In the genomic region with DNA sequence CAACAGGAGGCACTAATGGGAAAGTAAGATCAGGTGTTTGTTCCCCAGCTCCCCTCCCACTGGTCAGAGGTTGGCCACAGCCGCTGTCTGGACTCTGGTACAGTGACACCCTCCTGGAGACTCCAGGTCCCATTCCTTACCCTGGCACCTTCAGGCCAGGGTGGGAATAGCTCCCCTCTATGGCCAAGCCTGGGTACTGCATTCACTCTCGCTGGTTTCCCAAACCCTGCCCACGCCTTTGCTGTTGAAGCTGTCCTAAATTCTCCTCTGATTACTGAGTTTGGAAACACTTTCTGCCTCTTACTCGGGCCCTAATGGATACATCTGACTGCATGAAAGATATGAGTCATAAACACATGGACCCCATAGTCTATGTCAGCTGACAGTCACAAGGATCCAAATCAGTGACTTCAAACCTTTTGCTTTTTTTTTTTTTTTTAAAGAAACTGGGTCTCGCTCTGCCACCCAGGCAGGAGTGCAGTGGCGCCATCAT, we compare ENCODE assay signal across 9 cellular contexts. TPM values are rescaled to one million over a fixed set of nuclear protein-coding genes. Genes with fewer than 3 reads are reported as not detected.
DNase-seq lines count a peak whose midpoint lies in the region; ATAC-seq, FAIRE-seq and TF ChIP-seq lines count a peak whose summit lies in the region.
"Had no signal": no experiment of that assay in that cellular context is flagged by ENCODE, and none has a peak within 500 bp of the region (broad histone marks: within the 10 kb centered on the region; RNA-seq: fewer than 3 reads in every experiment).

No MANE protein-coding gene starts in this region.

- H3K79me2 ChIP-seq in H1 (ENCODE audit: control insufficient read depth in 1 of 2, insufficient read depth in 2 of 2, low read length in 2 of 2) = no peaks in the 10 kb centered on the region

- ATAC-seq in GM18498 (IDR thresholded peaks at IDR 0.05; ENCODE audit: unreplicated experiment) = no peak
- ATAC-seq in HG03039 (IDR thresholded peaks at IDR 0.05; ENCODE audit: unreplicated experiment) = no peak

- H2BK120ac ChIP-seq in H1 (replicated peaks; ENCODE audit: low read depth, low read length) = no peak overlapping the region

- no peak overlapping the region for H3K27ac ChIP-seq in H1 (ENCODE audit: low read depth, low read length)
- H3K27ac ChIP-seq: epithelial cell of prostate had no signal

- H2BK5ac ChIP-seq in H1 (ENCODE audit: low read depth, low read length) = no peak overlapping the region

- no peaks in the 10 kb centered on the region for H3K27me3 ChIP-seq in H1 (replicated peaks in 1 of 4; ENCODE audit: control insufficient read depth in 3 of 4, extremely low read depth in 1 of 4, insufficient read depth in 3 of 4, low read length in 3 of 4)

- no peak overlapping the region for H4K91ac ChIP-seq in H1 (replicated peaks; ENCODE audit: insufficient read length, low read length)

- H2BK20ac ChIP-seq in H1 (ENCODE audit: low read length) = no peak overlapping the region

- TF ChIP-seq RAD21 in Ishikawa (IDR thresholded peaks at IDR 0.05; ENCODE audit: low read depth) (peak; percentile 62), H1 (IDR thresholded peaks at IDR 0.05 in 1 of 2, conservative IDR thresholded peaks at IDR 0.05 in 1 of 2; ENCODE audit: low read depth in 2 of 2, low read length in 2 of 2) (peak; percentile 69 to 76)

- no peak overlapping the region for H4K8ac ChIP-seq in H1 (ENCODE audit: extremely low read depth, insufficient read depth, low read length)

- H3K4me1 ChIP-seq in H1 (replicated peaks in 1 of 4; ENCODE audit: control insufficient read depth in 3 of 4, insufficient read depth in 4 of 4, low read length in 3 of 4) = no peaks in the 10 kb centered on the region; a peak in 1 of 7 replicates

- H2AK5ac ChIP-seq in H1 (ENCODE audit: low read depth, low read length) = no peak overlapping the region

- no peak overlapping the region for H3K23ac ChIP-seq in H1 (ENCODE audit: insufficient read length)

- DNase-seq in SHP77 (lab: John Stamatoyannopoulos, UW) (peak; percentile 23 to 29), SHP77 treated with DMSO at 0.1 percent for 48 hours (lab: John Stamatoyannopoulos, UW) (no peak), H1 (ENCODE audit: low read depth in 1 of 2, low spot score in 2 of 2) (peak; percentile 47 to 91), renal cortical epithelial cell (ENCODE audit: low read depth) (peak; percentile 49)
- no peak for DNase-seq in central memory CD4-positive, alpha-beta T cell

- TF ChIP-seq EP300 in Ishikawa (IDR thresholded peaks at IDR 0.05; ENCODE audit: borderline replicate concordance) (no peak), H1 (IDR thresholded peaks at IDR 0.05; ENCODE audit: borderline replicate concordance in 1 of 2, low read depth in 2 of 2, low read length in 2 of 2) (no peak)

- no peak overlapping the region for H3K56ac ChIP-seq in H1 (replicated peaks; ENCODE audit: insufficient read length, low read depth, low read length)

- H3K79me1 ChIP-seq in H1 (ENCODE audit: low read depth, low read length) = no peaks in the 10 kb centered on the region

- POLR2A ChIA-PET in H1 (lab: Charles Lee; ENCODE audit: partially characterized antibody) = interaction anchor here (0.6 to 1.4 kb wide), 4 partner anchors 17 to 271 kb away, joined by 3 to 5 read pairs (median 4); no protein-coding TSS in a partner anchor

- H3K23me2 ChIP-seq in H1 (ENCODE audit: low read depth, low read length) = no peaks in the 10 kb centered on the region

- no peaks in the 10 kb centered on the region for H3K36me3 ChIP-seq in H1 (ENCODE audit: control insufficient read depth in 2 of 4, insufficient read depth in 4 of 4, low read length in 3 of 4)

- WGBS in H1 (ENCODE audit: extremely low coverage in 1 of 2, insufficient coverage in 1 of 2, insufficient read length in 1 of 2, insufficient replicate concordance in 2 of 2, low coverage in 1 of 2, low lambda C conversion rate in 2 of 2, missing lambda C conversion rate in 1 of 2), 2 experiments = 60% methylated on average over 6 of the region's 6 CpGs; no CpG with 5 or more reads in 1 of the 2 experiments

- H3K14ac ChIP-seq in H1 (ENCODE audit: insufficient read length) = no peak overlapping the region

- no peaks in the 10 kb centered on the region for H3K9me3 ChIP-seq in H1 (ENCODE audit: insufficient read depth in 2 of 2, low read depth in 1 of 2, low read length in 1 of 2)

- H2BK12ac ChIP-seq in H1 (ENCODE audit: low read depth, low read length) = no peak overlapping the region

- no peak overlapping the region for H2BK15ac ChIP-seq in H1 (ENCODE audit: low read length)

- H3K9ac ChIP-seq in H1 (replicated peaks in 1 of 4; ENCODE audit: extremely low read depth in 1 of 4, low read depth in 3 of 4, low read length in 3 of 4) = no peak overlapping the region

- no peak overlapping the region for H2AFZ ChIP-seq in H1 (ENCODE audit: low read length)

- no peak overlapping the region for H3K4me3 ChIP-seq in H1 (ENCODE audit: extremely low read depth in 1 of 4, insufficient read depth in 2 of 4, low read depth in 3 of 4, low read length in 4 of 4)

- no peak overlapping the region for H3K18ac ChIP-seq in H1 (ENCODE audit: extremely low read depth, low read length)

- no peaks in the 10 kb centered on the region for H4K20me1 ChIP-seq in H1 (replicated peaks in 1 of 2; ENCODE audit: control insufficient read depth in 1 of 2, insufficient read depth in 2 of 2, low read length in 2 of 2)

- CTCF ChIA-PET in H1 (lab: Charles Lee; ENCODE audit: partially characterized antibody) = interaction anchor here (0.6 to 3.3 kb wide), 53 partner anchors 8 to 773 kb away, joined by 3 to 39 read pairs (median 4); a partner anchor contains a TSS

- peak; percentile 84 for FAIRE-seq in H1 (lab: Jason Lieb, UNC)

- H4K5ac ChIP-seq in H1 (ENCODE audit: insufficient read length, low read depth, low read length) = no peak overlapping the region

- TF ChIP-seq POLR2A in H1 (IDR thresholded peaks at IDR 0.05; ENCODE audit: control extremely low read depth in 1 of 2, low read depth in 2 of 2, low read length in 2 of 2) = no peak

- TF ChIP-seq CTCF in H1 (IDR thresholded peaks at IDR 0.05; ENCODE audit: control extremely low read depth in 1 of 3, insufficient read depth in 1 of 3, low read depth in 1 of 3, low read length in 3 of 3) = peak; percentile 82 to 96 (median 90)

- H3K4me2 ChIP-seq in H1 (ENCODE audit: insufficient read depth in 1 of 2, low read depth in 2 of 2, low read length in 2 of 2) = no peak overlapping the region

- no peak overlapping the region for H3K4ac ChIP-seq in H1 (replicated peaks; ENCODE audit: insufficient read length, low read depth, low read length)

TF ChIP-seq in Ishikawa, 13 proteins besides CTCF, POLR2A, EP300 and RAD21 (continues in another document):
- no peak for TF ChIP-seq EGR1 (IDR thresholded peaks at IDR 0.05)
- no peak for TF ChIP-seq TEAD4 (IDR thresholded peaks at IDR 0.05)
- TF ChIP-seq FOXM1 (IDR thresholded peaks at IDR 0.05; ENCODE audit: borderline replicate concordance, low read depth) = no peak
- TF ChIP-seq YY1 (IDR thresholded peaks at IDR 0.05; ENCODE audit: low read depth) = no peak
- TF ChIP-seq, protein P1, sequence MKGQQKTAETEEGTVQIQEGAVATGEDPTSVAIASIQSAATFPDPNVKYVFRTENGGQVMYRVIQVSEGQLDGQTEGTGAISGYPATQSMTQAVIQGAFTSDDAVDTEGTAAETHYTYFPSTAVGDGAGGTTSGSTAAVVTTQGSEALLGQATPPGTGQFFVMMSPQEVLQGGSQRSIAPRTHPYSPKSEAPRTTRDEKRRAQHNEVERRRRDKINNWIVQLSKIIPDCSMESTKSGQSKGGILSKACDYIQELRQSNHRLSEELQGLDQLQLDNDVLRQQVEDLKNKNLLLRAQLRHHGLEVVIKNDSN (IDR thresholded peaks at IDR 0.05) = no peak

TF ChIP-seq in H1, 55 proteins besides CTCF, POLR2A, EP300 and RAD21 (continues in another document):
- TF ChIP-seq HDAC2 (IDR thresholded peaks at IDR 0.05; ENCODE audit: borderline replicate concordance in 1 of 2, low read depth in 2 of 2, low read length in 2 of 2) (no peak), BACH1 (IDR thresholded peaks at IDR 0.05; ENCODE audit: low read length) (no peak), SAP30 (IDR thresholded peaks at IDR 0.05; ENCODE audit: insufficient read depth, insufficient replicate concordance, low read length) (no peak), KDM5A (IDR thresholded peaks at IDR 0.05; ENCODE audit: low read length) (no peak), BCL11A (IDR thresholded peaks at IDR 0.05; ENCODE audit: low read depth in 2 of 2, low read length in 2 of 2) (no peak), RBBP5 (IDR thresholded peaks at IDR 0.05; ENCODE audit: borderline replicate concordance, low read depth, low read length) (no peak), KDM4A (IDR thresholded peaks at IDR 0.05; ENCODE audit: low read depth, low read length, severe bottlenecking) (no peak), TBP (IDR thresholded peaks at IDR 0.05; ENCODE audit: low read depth, low read length) (no peak), JUN (IDR thresholded peaks at IDR 0.05; ENCODE audit: low read depth, low read length) (no peak), CHD1 (IDR thresholded peaks at IDR 0.05; ENCODE audit: low read depth, low read length) (no peak), SUZ12 (IDR thresholded peaks at IDR 0.05; ENCODE audit: low read length) (no peak)

RNA-seq across cellular contexts. Expression of a gene that starts 17.9 kb away (rescaled TPM):
- 2.7 TPM in 2 replicates for total RNA-seq in H1 (2021; fragmentation: NEBNext Ultra II Directional; extraction: Animal tissue kit (Norgen Biotek cat#: 25700))
- 1.1 and 1.6 TPM in 2 replicates for polyA plus RNA-seq in H1 (2011; rRNA removed)
- polyA plus RNA-seq in H1 (2011; cell fraction: cytosol; rRNA removed) = 1.4 TPM
- polyA plus RNA-seq in H1 (2011; cell fraction: nucleus; rRNA removed) = 0.61 TPM
- 1.4 to 2.2 TPM (median 1.9 TPM) in 4 replicates for polyA plus RNA-seq in H1 (2012, experiment 1 of 2)
- 0.63 TPM for polyA plus RNA-seq in H1 (2012, experiment 2 of 2)
- polyA plus RNA-seq in H1 (2013, experiment 1 of 2) = 0.85 TPM
- polyA plus RNA-seq in H1 (2013, experiment 2 of 2) = 0.90 TPM
- 1.6 TPM in 2 replicates for polyA minus RNA-seq in H1 (2011; rRNA and poly(A)+ RNA removed)
- 2.1 TPM for polyA minus RNA-seq in H1 (2011; cell fraction: cytosol; rRNA and poly(A)+ RNA removed)
- polyA minus RNA-seq in H1 (2011; cell fraction: nucleus; rRNA and poly(A)+ RNA removed) = 0.60 TPM
- total RNA-seq in renal cortical epithelial cell = 0.05 TPM in 1 of 2 replicates, not detected in the other

RNA-seq across cellular contexts. Expression of a gene that starts 47.4 kb away (rescaled TPM):
- total RNA-seq in H1 (2021; fragmentation: NEBNext Ultra II Directional; extraction: Animal tissue kit (Norgen Biotek cat#: 25700)) = 15.9 and 16.0 TPM in 2 replicates
- polyA plus RNA-seq in H1 (2011; rRNA removed) = 15.8 and 17.9 TPM in 2 replicates
- 13.1 TPM for polyA plus RNA-seq in H1 (2011; cell fraction: cytosol; rRNA removed)
- polyA plus RNA-seq in H1 (2011; cell fraction: nucleus; rRNA removed) = 30.0 TPM
- 11.6 to 16.3 TPM (median 12.9 TPM) in 4 replicates for polyA plus RNA-seq in H1 (2012, experiment 1 of 2)
- polyA plus RNA-seq in H1 (2012, experiment 2 of 2) = 3.5 TPM
- polyA plus RNA-seq in H1 (2013, experiment 1 of 2) = 11.7 TPM
- 10.7 TPM for polyA plus RNA-seq in H1 (2013, experiment 2 of 2)
- 29.7 and 29.9 TPM in 2 replicates for polyA minus RNA-seq in H1 (2011; rRNA and poly(A)+ RNA removed)
- polyA minus RNA-seq in H1 (2011; cell fraction: cytosol; rRNA and poly(A)+ RNA removed) = 10.3 TPM
- polyA minus RNA-seq in H1 (2011; cell fraction: nucleus; rRNA and poly(A)+ RNA removed) = 35.6 TPM
- 10.4 and 17.9 TPM in 2 replicates for total RNA-seq in renal cortical epithelial cell

Comparison
In these comparisons a context has a peak if more than half of its experiments do, and no peak if none do; other contexts are left out.
1. DNase-seq: peak in SHP77 (2 of 2), H1 (2 of 2) and renal cortical epithelial cell (single experiment); none in SHP77 treated with DMSO at 0.1 percent for 48 hours (single experiment) and central memory CD4-positive, alpha-beta T cell (single experiment).